12 cellular contexts compared by ENCODE assay signal in the genomic region with DNA sequence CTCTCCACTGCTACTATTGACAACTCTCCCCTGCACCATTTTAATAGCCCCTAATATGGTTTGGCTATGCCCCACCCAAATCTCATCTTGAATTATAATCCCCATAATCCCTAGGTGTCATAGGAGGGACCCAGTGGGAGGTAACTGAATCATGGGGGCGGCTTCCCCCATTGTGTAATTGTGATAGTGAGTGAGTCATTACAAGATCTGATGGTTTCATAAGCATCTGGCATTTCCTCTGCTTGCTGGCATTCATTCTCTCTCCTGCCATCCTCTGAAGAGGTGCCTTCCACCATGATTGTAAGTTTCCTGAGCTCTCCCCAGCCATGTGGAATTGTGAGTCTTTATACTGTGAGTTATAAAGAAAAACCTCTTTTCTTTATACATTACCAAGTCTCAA.
DNase-seq lines count a peak whose midpoint lies in the region; ATAC-seq, FAIRE-seq and TF ChIP-seq lines count a peak whose summit lies in the region.
"Had no signal": no experiment of that assay in that cellular context is flagged by ENCODE, and none has a peak within 500 bp of the region (broad histone marks: within the 10 kb centered on the region; RNA-seq: fewer than 3 reads in every experiment).

No MANE protein-coding gene starts in this region.

- no peak for FAIRE-seq in small intestine (lab: Jason Lieb, UNC)

- H3K27ac ChIP-seq in HEK293 (ENCODE audit: extremely low read depth, low read depth, low read length) (no peak overlapping the region), small intestine (ENCODE audit: low read depth in 1 of 2, low read length in 1 of 2) (no peak overlapping the region)

- 26 to 46% (median 45%) methylated on average over 1 of the region's 1 CpG for WGBS in small intestine, 3 donors

- no peak for TF ChIP-seq CTCF in HEK293 (tag by site-specific recombination; IDR thresholded peaks at IDR 0.05)
- TF ChIP-seq CTCF in kidney epithelial cell (IDR thresholded peaks at IDR 0.05; ENCODE audit: insufficient read depth, low read length, poor library complexity, severe bottlenecking) = no peak

- H3K4me3 ChIP-seq in HEK293 (ENCODE audit: low read depth, low read length) (no peak overlapping the region), kidney epithelial cell (ENCODE audit: low read depth, low read length) (no peak overlapping the region), small intestine (ENCODE audit: low read depth in 1 of 2, low read length in 2 of 2) (no peak overlapping the region)
- H3K4me3 ChIP-seq: coronary artery had no signal

- no peaks in the 10 kb centered on the region; the same call in 1 of the 2 replicates for H3K9me3 ChIP-seq in HEK293 (ENCODE audit: control insufficient read depth, insufficient read depth, low read depth, low read length)
- H3K9me3 ChIP-seq in small intestine (ENCODE audit: control insufficient read depth, low read depth) = no peaks in the 10 kb centered on the region

- H3K36me3 ChIP-seq in HEK293 (ENCODE audit: control insufficient read depth in 2 of 2, insufficient read depth in 1 of 2, low read length in 2 of 2) (no peaks in the 10 kb centered on the region), kidney epithelial cell (ENCODE audit: control insufficient read depth, insufficient read depth, low read length) (no peaks in the 10 kb centered on the region), small intestine (ENCODE audit: control insufficient read depth in 2 of 2, insufficient read depth in 2 of 2, low read length in 2 of 2) (no peaks in the 10 kb centered on the region)

- H3K27me3 ChIP-seq in kidney epithelial cell (ENCODE audit: control insufficient read depth, insufficient read depth, low read length) (no peaks in the 10 kb centered on the region), small intestine (ENCODE audit: control insufficient read depth in 2 of 2, insufficient read depth in 2 of 2, low read length in 2 of 2) (no peaks in the 10 kb centered on the region)

- no peak for ATAC-seq in GM18858 (IDR thresholded peaks at IDR 0.05; ENCODE audit: unreplicated experiment)
- ATAC-seq in HG03280 (IDR thresholded peaks at IDR 0.05; ENCODE audit: unreplicated experiment) = no peak
- no peak for ATAC-seq in GM18867 (IDR thresholded peaks at IDR 0.05; ENCODE audit: unreplicated experiment)

- DNase-seq in AG20443 (ENCODE audit: low spot score) (peak; percentile 33), amniotic epithelial cell (ENCODE audit: low read depth) (peak; percentile 84), kidney epithelial cell (ENCODE audit: low read depth) (peak; percentile 10), small intestine (no peak)
- DNase-seq: GOT3; NCI-H1105; stimulated activated naive B cell treated with anti-CD40 and anti-IgM and Interleukin-4, amounts not matched to agents 10 μg/mL and 1 μg/mL and 100 μg/mL, for 72 hours had no signal

- no peaks in the 10 kb centered on the region for H3K4me1 ChIP-seq in HEK293 (ENCODE audit: control insufficient read depth, insufficient read depth, low read length)
- no peaks in the 10 kb centered on the region for H3K4me1 ChIP-seq in small intestine (ENCODE audit: control insufficient read depth in 2 of 2, insufficient read depth in 1 of 2, low read depth in 1 of 2, low read length in 1 of 2)

- CTCF ChIA-PET in HEK293 (lab: Yijun Ruan, JAX) = interaction anchor here (1.4 kb wide), 2 partner anchors 23 to 102 kb away, joined by 4 read pairs; no protein-coding TSS in a partner anchor

- POLR2A ChIA-PET in HEK293 (lab: Yijun Ruan, JAX) = interaction anchor here (1.0 kb wide), 1 partner anchor 169 kb away, joined by 3 read pairs; no protein-coding TSS in a partner anchor

TF ChIP-seq in HEK293, 187 proteins besides CTCF, POLR2A, EP300 and RAD21:
- TF ChIP-seq ZFHX2 (tag by site-specific recombination; conservative IDR thresholded peaks at IDR 0.05) (peak; percentile 69), KLF1 (tag by site-specific recombination; IDR thresholded peaks at IDR 0.05) (no peak), BCL11A (tag by site-specific recombination; IDR thresholded peaks at IDR 0.05; ENCODE audit: low read depth) (no peak), EGR2 (tag by site-specific recombination; IDR thresholded peaks at IDR 0.05; ENCODE audit: low read depth) (peak; percentile 39; the same call in 1 of the 2 replicates), ZNF660 (tag by site-specific recombination; IDR thresholded peaks at IDR 0.05) (peak; percentile 44; the same call in 1 of the 2 replicates)
- TF ChIP-seq, protein P1, sequence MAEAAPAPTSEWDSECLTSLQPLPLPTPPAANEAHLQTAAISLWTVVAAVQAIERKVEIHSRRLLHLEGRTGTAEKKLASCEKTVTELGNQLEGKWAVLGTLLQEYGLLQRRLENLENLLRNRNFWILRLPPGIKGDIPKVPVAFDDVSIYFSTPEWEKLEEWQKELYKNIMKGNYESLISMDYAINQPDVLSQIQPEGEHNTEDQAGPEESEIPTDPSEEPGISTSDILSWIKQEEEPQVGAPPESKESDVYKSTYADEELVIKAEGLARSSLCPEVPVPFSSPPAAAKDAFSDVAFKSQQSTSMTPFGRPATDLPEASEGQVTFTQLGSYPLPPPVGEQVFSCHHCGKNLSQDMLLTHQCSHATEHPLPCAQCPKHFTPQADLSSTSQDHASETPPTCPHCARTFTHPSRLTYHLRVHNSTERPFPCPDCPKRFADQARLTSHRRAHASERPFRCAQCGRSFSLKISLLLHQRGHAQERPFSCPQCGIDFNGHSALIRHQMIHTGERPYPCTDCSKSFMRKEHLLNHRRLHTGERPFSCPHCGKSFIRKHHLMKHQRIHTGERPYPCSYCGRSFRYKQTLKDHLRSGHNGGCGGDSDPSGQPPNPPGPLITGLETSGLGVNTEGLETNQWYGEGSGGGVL (tag by site-specific recombination; IDR thresholded peaks at IDR 0.05) = peak; percentile 58
- TF ChIP-seq, protein P2, sequence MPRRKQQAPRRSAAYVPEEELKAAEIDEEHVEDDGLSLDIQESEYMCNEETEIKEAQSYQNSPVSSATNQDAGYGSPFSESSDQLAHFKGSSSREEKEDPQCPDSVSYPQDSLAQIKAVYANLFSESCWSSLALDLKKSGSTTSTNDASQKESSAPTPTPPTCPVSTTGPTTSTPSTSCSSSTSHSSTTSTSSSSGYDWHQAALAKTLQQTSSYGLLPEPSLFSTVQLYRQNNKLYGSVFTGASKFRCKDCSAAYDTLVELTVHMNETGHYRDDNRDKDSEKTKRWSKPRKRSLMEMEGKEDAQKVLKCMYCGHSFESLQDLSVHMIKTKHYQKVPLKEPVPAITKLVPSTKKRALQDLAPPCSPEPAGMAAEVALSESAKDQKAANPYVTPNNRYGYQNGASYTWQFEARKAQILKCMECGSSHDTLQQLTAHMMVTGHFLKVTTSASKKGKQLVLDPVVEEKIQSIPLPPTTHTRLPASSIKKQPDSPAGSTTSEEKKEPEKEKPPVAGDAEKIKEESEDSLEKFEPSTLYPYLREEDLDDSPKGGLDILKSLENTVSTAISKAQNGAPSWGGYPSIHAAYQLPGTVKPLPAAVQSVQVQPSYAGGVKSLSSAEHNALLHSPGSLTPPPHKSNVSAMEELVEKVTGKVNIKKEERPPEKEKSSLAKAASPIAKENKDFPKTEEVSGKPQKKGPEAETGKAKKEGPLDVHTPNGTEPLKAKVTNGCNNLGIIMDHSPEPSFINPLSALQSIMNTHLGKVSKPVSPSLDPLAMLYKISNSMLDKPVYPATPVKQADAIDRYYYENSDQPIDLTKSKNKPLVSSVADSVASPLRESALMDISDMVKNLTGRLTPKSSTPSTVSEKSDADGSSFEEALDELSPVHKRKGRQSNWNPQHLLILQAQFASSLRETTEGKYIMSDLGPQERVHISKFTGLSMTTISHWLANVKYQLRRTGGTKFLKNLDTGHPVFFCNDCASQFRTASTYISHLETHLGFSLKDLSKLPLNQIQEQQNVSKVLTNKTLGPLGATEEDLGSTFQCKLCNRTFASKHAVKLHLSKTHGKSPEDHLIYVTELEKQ (tag by site-specific recombination; IDR thresholded peaks at IDR 0.05; ENCODE audit: borderline replicate concordance) = no peak
TF ChIP-seq in HEK293: peak in this region for 4.
